ENCODE assay signal across 22 cellular contexts in the genomic region with DNA sequence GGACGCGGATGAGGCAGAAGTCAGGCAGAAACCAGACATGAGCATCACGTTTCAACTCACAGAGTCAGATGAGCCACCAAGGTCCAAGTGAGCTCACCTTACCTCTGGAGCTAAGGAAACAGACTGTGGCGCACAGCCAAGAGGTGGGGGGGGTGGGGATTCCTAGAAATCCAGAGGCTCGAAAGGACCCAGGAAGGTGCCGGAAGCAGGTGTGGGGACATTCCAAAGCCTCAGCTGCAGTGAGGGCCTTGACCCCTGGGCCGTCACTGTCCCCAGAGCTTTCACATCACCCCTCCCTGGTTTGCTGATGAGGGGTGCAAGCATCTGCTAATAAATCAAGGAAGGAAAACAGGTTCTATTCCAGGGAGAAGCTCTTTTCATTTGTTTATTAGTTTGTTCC. TPM values are rescaled to one million over a fixed set of nuclear protein-coding genes. Genes with fewer than 3 reads are reported as not detected.
DNase-seq lines count a peak whose midpoint lies in the region; ATAC-seq, FAIRE-seq and TF ChIP-seq lines count a peak whose summit lies in the region.
"Had no signal": no experiment of that assay in that cellular context is flagged by ENCODE, and none has a peak within 500 bp of the region (broad histone marks: within the 10 kb centered on the region; RNA-seq: fewer than 3 reads in every experiment).

No MANE protein-coding gene starts in this region.

- no peak overlapping the region for H3K4me3 Mint-ChIP-seq in neural crest cell
- H3K4me3 Mint-ChIP-seq in naive thymus-derived CD8-positive, alpha-beta T cell, result no peak overlapping the region
- H3K4me3 Mint-ChIP-seq: CD4-positive, alpha-beta memory T cell had no signal

- no peak overlapping the region for H3K9ac ChIP-seq in kidney (ENCODE audit: low read length in 2 of 2)
- no peak overlapping the region for H3K9ac ChIP-seq in smooth muscle cell (ENCODE audit: low read depth)

- no peaks in the 10 kb centered on the region for H3K79me2 ChIP-seq in smooth muscle cell (ENCODE audit: low read depth)

- no peak overlapping the region for H2AFZ ChIP-seq in smooth muscle cell (ENCODE audit: low read depth)

- H3K36me3 ChIP-seq in kidney (ENCODE audit: control insufficient read depth in 1 of 2, insufficient read depth in 2 of 2, low read length in 2 of 2) (no peaks in the 10 kb centered on the region), smooth muscle cell (ENCODE audit: low read depth) (peaks cover 6% of the 10 kb centered on the region)
- H3K36me3 ChIP-seq: HAP-1 had no signal

- H3K27ac ChIP-seq in kidney (ENCODE audit: low read depth in 2 of 2, low read length in 2 of 2), result no peak overlapping the region
- H3K27ac ChIP-seq in smooth muscle cell (ENCODE audit: low read depth), result peak overlapping the region; percentile 78

- intact Hi-C loops in kidney (cut with DNase I), result no loop called here

- peaks cover 29% of the 10 kb centered on the region for H4K20me1 ChIP-seq in smooth muscle cell (ENCODE audit: low read depth)

- H3F3A ChIP-seq in smooth muscle cell (ENCODE audit: low read depth), result peaks cover 28% of the 10 kb centered on the region

- 94% methylated on average over 7 of the region's 7 CpGs for WGBS in smooth muscle cell (ENCODE audit: low lambda C conversion rate)

- ATAC-seq in GM19397 (IDR thresholded peaks at IDR 0.05; ENCODE audit: unreplicated experiment), result no peak
- ATAC-seq in naive thymus-derived CD8-positive, alpha-beta T cell, result no peak

- FAIRE-seq in kidney (lab: Jason Lieb, UNC), result no peak
- FAIRE-seq: GM12891, GM18507, H54 had no signal

- peak overlapping the region; percentile 27 for H3K27ac Mint-ChIP-seq in neural crest cell (ENCODE audit: unreplicated experiment)
- no peak overlapping the region for H3K27ac Mint-ChIP-seq in naive thymus-derived CD8-positive, alpha-beta T cell
- H3K27ac Mint-ChIP-seq: CD4-positive, alpha-beta memory T cell had no signal

- peaks cover 5% of the 10 kb centered on the region for H3K4me1 Mint-ChIP-seq in neural crest cell
- H3K4me1 Mint-ChIP-seq in naive thymus-derived CD8-positive, alpha-beta T cell, result no peaks in the 10 kb centered on the region
- H3K4me1 Mint-ChIP-seq: CD4-positive, alpha-beta memory T cell had no signal

- no peaks in the 10 kb centered on the region for H3K9me3 Mint-ChIP-seq in neural crest cell
- H3K9me3 Mint-ChIP-seq in naive thymus-derived CD8-positive, alpha-beta T cell, result peaks cover 0 to 17% (median 0%) of the 10 kb centered on the region in 9 donors

- no peaks in the 10 kb centered on the region for H3K4me1 ChIP-seq in kidney (ENCODE audit: control insufficient read depth in 1 of 2, insufficient read depth in 1 of 2, low read depth in 1 of 2, low read length in 2 of 2)
- H3K4me1 ChIP-seq in smooth muscle cell (ENCODE audit: low read depth), result peaks cover 14% of the 10 kb centered on the region
- H3K4me1 ChIP-seq: HAP-1 had no signal

- no peaks in the 10 kb centered on the region for H3K27me3 ChIP-seq in smooth muscle cell (ENCODE audit: low read depth)

- H3K27me3 Mint-ChIP-seq in neural crest cell (ENCODE audit: low read depth), result no peaks in the 10 kb centered on the region
- peaks cover 0 to 3% (median 0%) of the 10 kb centered on the region in 5 donors for H3K27me3 Mint-ChIP-seq in naive thymus-derived CD8-positive, alpha-beta T cell

- H3K9me3 ChIP-seq in kidney (ENCODE audit: control insufficient read depth in 1 of 2, low read length in 2 of 2) (peaks cover 0 to 2% of the 10 kb centered on the region in 2 donors), smooth muscle cell (replicated peaks; ENCODE audit: low read depth) (no peaks in the 10 kb centered on the region)
- H3K9me3 ChIP-seq: HAP-1 had no signal

- no peak overlapping the region for H3K4me2 ChIP-seq in smooth muscle cell

- peaks cover 10% of the 10 kb centered on the region for H3K36me3 Mint-ChIP-seq in neural crest cell (ENCODE audit: low read depth)
- no peaks in the 10 kb centered on the region for H3K36me3 Mint-ChIP-seq in naive thymus-derived CD8-positive, alpha-beta T cell
- H3K36me3 Mint-ChIP-seq: CD4-positive, alpha-beta memory T cell had no signal

- H3K4me3 ChIP-seq in kidney (ENCODE audit: low read length in 2 of 2), result no peak overlapping the region
- no peak overlapping the region for H3K4me3 ChIP-seq in smooth muscle cell
- H3K4me3 ChIP-seq: HAP-1 had no signal

- POLR2A ChIA-PET in naive thymus-derived CD8-positive, alpha-beta T cell (lab: Charles Lee), result no interaction called here

- DNase-seq in kidney, result peak; percentile 45
- DNase-seq in neural crest cell (ENCODE audit: low read depth, low spot score), result no peak
- no peak for DNase-seq in smooth muscle cell (lab: John Stamatoyannopoulos, UW; ENCODE audit: unreplicated experiment)
- DNase-seq in NCI-H2107 (lab: John Stamatoyannopoulos, UW), result no peak
- no peak for DNase-seq in naive thymus-derived CD8-positive, alpha-beta T cell
- DNase-seq: Calu3; CD4-positive, alpha-beta memory T cell; COR-L47; DMS53; DMS79 treated with DMSO at 0.1 percent for 48 hours; GF-D8; GOT3 had no signal

- TF ChIP-seq CTCF in kidney (IDR thresholded peaks at IDR 0.05; ENCODE audit: borderline replicate concordance, extremely low read depth, insufficient read depth) (no peak), neural crest cell (conservative IDR thresholded peaks at IDR 0.05) (no peak), smooth muscle cell (IDR thresholded peaks at IDR 0.05; ENCODE audit: borderline replicate concordance, insufficient read depth, poor library complexity, severe bottlenecking) (no peak)

RNA-seq across cellular contexts. Expression of gene RCVRN, which starts 29.3 kb away (rescaled TPM):
- not detected for total RNA-seq in kidney
- not detected for polyA plus RNA-seq in kidney (ENCODE audit: insufficient read depth, low read depth, low replicate concordance)
- total RNA-seq in neural crest cell, result 0.09 and 0.35 TPM in 2 replicates
- total RNA-seq in smooth muscle cell, result 2.2 and 4.0 TPM in 2 replicates
- 3.2 and 3.7 TPM in 2 replicates for polyA plus RNA-seq in smooth muscle cell
- not detected for total RNA-seq in naive thymus-derived CD8-positive, alpha-beta T cell
- polyA plus RNA-seq in naive thymus-derived CD8-positive, alpha-beta T cell, result not detected
- total RNA-seq: A172; A673; Calu3; CD4-positive, alpha-beta memory T cell; Daoy; G401 had no signal
- polyA plus RNA-seq: BJ; CD4-positive, alpha-beta memory T cell had no signal
